Comparison of ENCODE assay signal across 1 cellular context in genomic region chr2:108435578-108435977, GRCh38. TPM values are rescaled to one million over a fixed set of nuclear protein-coding genes. Genes with fewer than 3 reads are reported as not detected.
"Had no signal": no experiment of that assay in that cellular context is flagged by ENCODE, and none has a peak within 500 bp of the region (broad histone marks: within the 10 kb centered on the region; RNA-seq: fewer than 3 reads in every experiment).

No MANE protein-coding gene starts in this region.

RNA-seq across cellular contexts. Expression of gene SULT1C4, which starts 57.8 kb away (rescaled TPM):
- total RNA-seq: foreskin keratinocyte had no signal
- polyA plus RNA-seq: foreskin keratinocyte had no signal
